19 cellular contexts compared by ENCODE assay signal in the genomic region with DNA sequence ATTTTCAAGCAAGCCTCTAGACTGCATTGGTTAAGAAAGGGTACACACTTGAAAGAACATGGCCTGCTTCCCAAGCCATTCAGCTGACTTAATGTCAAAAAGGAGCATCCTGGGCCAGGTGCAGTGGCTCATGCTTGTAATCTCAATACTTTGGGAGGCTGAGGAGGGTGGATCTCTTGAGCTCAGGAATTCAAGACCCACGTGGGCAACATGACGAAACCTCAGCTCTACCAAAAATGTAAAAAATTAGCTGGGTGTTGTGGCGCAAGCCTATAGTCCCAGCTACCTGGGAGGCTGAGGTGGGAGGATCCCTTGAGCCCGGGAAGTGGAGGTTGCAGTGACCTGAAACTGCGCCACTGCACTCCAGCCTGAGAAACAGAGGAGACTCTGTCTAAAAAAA. TPM values are rescaled to one million over a fixed set of nuclear protein-coding genes. Genes with fewer than 3 reads are reported as not detected.
DNase-seq lines count a peak whose midpoint lies in the region; ATAC-seq, FAIRE-seq and TF ChIP-seq lines count a peak whose summit lies in the region.
"Had no signal": no experiment of that assay in that cellular context is flagged by ENCODE, and none has a peak within 500 bp of the region (broad histone marks: within the 10 kb centered on the region; RNA-seq: fewer than 3 reads in every experiment).

No MANE protein-coding gene starts in this region.

- TF ChIP-seq EP300 in HepG2 (IDR thresholded peaks at IDR 0.05; ENCODE audit: low read depth in 2 of 2, low read length in 2 of 2) (no peak), HepG2 (CRISPR knock-in tag; IDR thresholded peaks at IDR 0.05; ENCODE audit: borderline replicate concordance) (no peak)

- no peaks in the 10 kb centered on the region for H3K4me1 Mint-ChIP-seq in CD4-positive, alpha-beta memory T cell
- H3K4me1 Mint-ChIP-seq: CD4-positive, CD25-positive, alpha-beta regulatory T cell had no signal

- TF ChIP-seq CTCF in HepG2 (CRISPR knock-in tag; IDR thresholded peaks at IDR 0.05), result no peak
- no peak for TF ChIP-seq CTCF in right lobe of liver (IDR thresholded peaks at IDR 0.05)
- no peak for TF ChIP-seq CTCF in osteoblast (IDR thresholded peaks at IDR 0.05; ENCODE audit: extremely low read depth, low read depth, low read length)

- DNase-seq in HepG2 (ENCODE audit: low spot score), result no peak
- DNase-seq in right lobe of liver, result no peak
- DNase-seq in NCI-H226, result peak; percentile 69
- no peak for DNase-seq in osteoblast (ENCODE audit: insufficient read length, low spot score, missing footprints)
- DNase-seq in HuH-7.5 (ENCODE audit: low spot score), result no peak
- DNase-seq in CD4-positive, alpha-beta memory T cell, result no peak
- no peak for DNase-seq in cerebellar nuclear complex (lab: John Stamatoyannopoulos, UW)
- DNase-seq: ACHN; BE2C; C1 segment of cervical spinal cord; Calu3; CD4-positive, CD25-positive, alpha-beta regulatory T cell; DMS79 treated with DMSO at 0.1 percent for 48 hours; EL; HCEC 1CT; KG1 had no signal

- H3K9me3 Mint-ChIP-seq in CD4-positive, alpha-beta memory T cell, result peaks cover 4 to 25% (median 18%) of the 10 kb centered on the region in 8 donors

- H3K9me3 ChIP-seq in HepG2 (ENCODE audit: low read length) (no peaks in the 10 kb centered on the region), right lobe of liver (peaks cover 0 to 6% (median 0%) of the 10 kb centered on the region in 4 donors), osteoblast (ENCODE audit: low read depth, low read length) (peaks cover 2% of the 10 kb centered on the region)
- peaks cover 0 to 2% of the 10 kb centered on the region in 2 donors for H3K9me3 ChIP-seq in CD4-positive, alpha-beta memory T cell (ENCODE audit: control insufficient read depth in 1 of 2, low read length in 2 of 2)

- FAIRE-seq in HepG2 (lab: Jason Lieb, UNC), result no peak
- FAIRE-seq: A204.1, GM12878 had no signal

- POLR2A ChIA-PET in HepG2 (lab: Yijun Ruan, JAX), result no interaction called here
- POLR2A ChIA-PET in CD4-positive, alpha-beta memory T cell (lab: Charles Lee; ENCODE audit: partially characterized antibody), result no interaction called here

- no peak for TF ChIP-seq RAD21 in HepG2 (CRISPR knock-in tag; IDR thresholded peaks at IDR 0.05)

- TF ChIP-seq POLR2A in HepG2 (IDR thresholded peaks at IDR 0.05; ENCODE audit: insufficient read depth in 1 of 2, low read depth in 2 of 2, low read length in 2 of 2) (no peak), right lobe of liver (IDR thresholded peaks at IDR 0.05) (no peak)

- H3K4me1 ChIP-seq in HepG2 (ENCODE audit: insufficient read depth, low read length), result peaks cover 18% of the 10 kb centered on the region
- no peaks in the 10 kb centered on the region for H3K4me1 ChIP-seq in right lobe of liver
- H3K4me1 ChIP-seq in osteoblast (ENCODE audit: insufficient read depth, low read length), result peaks cover 47% of the 10 kb centered on the region
- no peaks in the 10 kb centered on the region for H3K4me1 ChIP-seq in CD4-positive, alpha-beta memory T cell (ENCODE audit: insufficient read depth, low read length)

- H3K36me3 Mint-ChIP-seq in CD4-positive, alpha-beta memory T cell, result no peaks in the 10 kb centered on the region
- H3K36me3 Mint-ChIP-seq: CD4-positive, CD25-positive, alpha-beta regulatory T cell had no signal

- no peak overlapping the region for H3K4me3 ChIP-seq in HepG2 (replicated peaks in 1 of 3; ENCODE audit: insufficient read depth in 1 of 3, low read depth in 2 of 3, low read length in 3 of 3)
- no peak overlapping the region for H3K4me3 ChIP-seq in right lobe of liver
- no peak overlapping the region for H3K4me3 ChIP-seq in osteoblast (ENCODE audit: insufficient read depth, low read length)
- H3K4me3 ChIP-seq in CD4-positive, alpha-beta memory T cell (ENCODE audit: low read length in 2 of 2), result no peak overlapping the region
- H3K4me3 ChIP-seq: GM12878 had no signal

- no TSS peak for BruUV-seq in HepG2 (replicated peaks; lab: Mats Ljungman, UMichigan)

- CTCF ChIA-PET in HepG2 (lab: Yijun Ruan, JAX; ENCODE audit: low intra/inter-chr PET ratio, low total read pairs), result no interaction called here
- CTCF ChIA-PET in CD4-positive, alpha-beta memory T cell (lab: Charles Lee; ENCODE audit: partially characterized antibody), result no interaction called here

- ATAC-seq in HepG2 (no peak), right lobe of liver (no peak)
- ATAC-seq: GM12878 had no signal

- in situ Hi-C loops in HepG2 (cut with HindIII; ENCODE audit: extremely low pct_ligation_motif_present, low pct_unique_long_range_greater_than_20kb), result no loop called here

- H3K27me3 Mint-ChIP-seq in CD4-positive, alpha-beta memory T cell, result peaks cover 3 to 9% of the 10 kb centered on the region in 2 donors

- H2AFZ ChIP-seq in HepG2 (ENCODE audit: low read length) (no peak overlapping the region), osteoblast (ENCODE audit: low read length) (no peak overlapping the region)

- H3K79me2 ChIP-seq in HepG2 (ENCODE audit: insufficient read depth, low read length) (no peaks in the 10 kb centered on the region), osteoblast (ENCODE audit: insufficient read depth, low read length) (no peaks in the 10 kb centered on the region)

- H3K4me2 ChIP-seq in HepG2 (ENCODE audit: low read depth, low read length) (no peak overlapping the region), osteoblast (ENCODE audit: insufficient read depth, low read length) (no peak overlapping the region)

- H3K27ac Mint-ChIP-seq in CD4-positive, alpha-beta memory T cell, result no peak overlapping the region
- H3K27ac Mint-ChIP-seq: CD4-positive, CD25-positive, alpha-beta regulatory T cell had no signal

- H3K27ac ChIP-seq in HepG2 (ENCODE audit: extremely low read length, insufficient read depth, low read length), result no peak overlapping the region
- no peak overlapping the region for H3K27ac ChIP-seq in right lobe of liver
- H3K27ac ChIP-seq in osteoblast (ENCODE audit: low read depth, low read length), result peak overlapping the region; percentile 72
- no peak overlapping the region for H3K27ac ChIP-seq in CD4-positive, alpha-beta memory T cell (ENCODE audit: low read depth, low read length)
- H3K27ac ChIP-seq: HL-60 had no signal

- H3K9ac ChIP-seq in HepG2 (ENCODE audit: insufficient read depth, low read depth, low read length), result no peak overlapping the region

- no peaks in the 10 kb centered on the region for H4K20me1 ChIP-seq in HepG2 (ENCODE audit: insufficient read depth, low read length)
- no peaks in the 10 kb centered on the region for H4K20me1 ChIP-seq in osteoblast (ENCODE audit: insufficient read depth, low read length)

- H3K36me3 ChIP-seq in HepG2 (replicated peaks in 1 of 2; ENCODE audit: control insufficient read depth in 1 of 2, insufficient read depth in 2 of 2, low read length in 2 of 2) (no peaks in the 10 kb centered on the region), right lobe of liver (no peaks in the 10 kb centered on the region), osteoblast (ENCODE audit: insufficient read depth, low read length) (no peaks in the 10 kb centered on the region)
- H3K36me3 ChIP-seq in CD4-positive, alpha-beta memory T cell (ENCODE audit: insufficient read depth, low read length), result no peaks in the 10 kb centered on the region
- H3K36me3 ChIP-seq: BE2C had no signal

- 79% methylated on average over 5 of the region's 5 CpGs for WGBS in HepG2 (ENCODE audit: low lambda C conversion rate)
- 89% methylated on average over 2 of the region's 5 CpGs for WGBS in right lobe of liver (ENCODE audit: insufficient coverage, low coverage, low lambda C conversion rate, missing lambda C conversion rate)

- intact Hi-C loops in HepG2 (cut with micrococcal nuclease; ENCODE audit: unreplicated experiment), result no loop called here
- intact Hi-C loops in right lobe of liver (cut with DNase I), result no loop called here
- intact Hi-C loops in CD4-positive, alpha-beta memory T cell (cut with micrococcal nuclease), result no loop called here

- H3K27me3 ChIP-seq in HepG2 (ENCODE audit: control insufficient read depth in 1 of 2, insufficient read depth in 2 of 2, low read length in 2 of 2) (no peaks in the 10 kb centered on the region), right lobe of liver (no peaks in the 10 kb centered on the region), osteoblast (ENCODE audit: insufficient read depth, low read length) (no peaks in the 10 kb centered on the region)
- H3K27me3 ChIP-seq in CD4-positive, alpha-beta memory T cell (ENCODE audit: insufficient read depth, low read length), result no peaks in the 10 kb centered on the region
- H3K27me3 ChIP-seq: BE2C had no signal

- no peak overlapping the region for H3K4me3 Mint-ChIP-seq in CD4-positive, alpha-beta memory T cell
- H3K4me3 Mint-ChIP-seq: CD4-positive, CD25-positive, alpha-beta regulatory T cell had no signal

TF ChIP-seq in HepG2, 621 proteins besides CTCF, POLR2A, EP300 and RAD21 (continues in another document):
- no peak for TF ChIP-seq ZNF776 (CRISPR knock-in tag; IDR thresholded peaks at IDR 0.05)
- TF ChIP-seq CBX2 (IDR thresholded peaks at IDR 0.05; ENCODE audit: low read depth, low read length), result no peak
- TF ChIP-seq CBX2 (CRISPR knock-in tag; IDR thresholded peaks at IDR 0.05; ENCODE audit: low read depth), result no peak

RNA-seq across cellular contexts. Expression of gene NT5E, which starts 26.9 kb away (rescaled TPM):
- total RNA-seq in HepG2 (2016; rRNA removed; fragmentation: Illumina TruSeq; extraction: Trizol) (6.4 and 9.5 TPM in 2 replicates), right lobe of liver (10 to 100 TPM; 19.3 to 31.8 (median 25.8) TPM), osteoblast (219 and 280 TPM in 2 replicates)
- 2.7 and 3.2 TPM in 2 replicates for total RNA-seq in HepG2 (2016; cell fraction: cytosol; rRNA removed; fragmentation: Illumina TruSeq; extraction: Trizol; ENCODE audit: low read depth)
- total RNA-seq in HepG2 (2016; cell fraction: insoluble cytoplasmic fraction; rRNA removed; fragmentation: Illumina TruSeq; extraction: Trizol), result 6.5 and 9.4 TPM in 2 replicates
- total RNA-seq in HepG2 (2016; cell fraction: membrane; rRNA removed; fragmentation: Illumina TruSeq; extraction: Trizol), result 4.5 and 4.6 TPM in 2 replicates
- total RNA-seq in HepG2 (2016; cell fraction: nucleus; rRNA removed; fragmentation: Illumina TruSeq; extraction: Trizol), result 11.7 and 12.4 TPM in 2 replicates
- 33.0 and 40.6 TPM in 2 replicates for polyA plus RNA-seq in HepG2 (2011; rRNA removed)
- polyA plus RNA-seq in HepG2 (2011; cell fraction: cytosol; rRNA removed), result 28.1 and 33.2 TPM in 2 replicates
- polyA plus RNA-seq in HepG2 (2011; cell fraction: nucleus; rRNA removed), result 38.4 and 39.5 TPM in 2 replicates
- 41.1 and 41.9 TPM in 2 replicates for polyA plus RNA-seq in HepG2 (2012)
- 1.8 and 3.1 TPM in 2 replicates for polyA plus RNA-seq in HepG2 (2016; cell fraction: cytosol; fragmentation: Illumina TruSeq; extraction: Trizol; ENCODE audit: low read depth)
- polyA plus RNA-seq in HepG2 (2016; cell fraction: insoluble cytoplasmic fraction; fragmentation: Illumina TruSeq; extraction: Trizol; ENCODE audit: low read depth), result 5.9 and 6.0 TPM in 2 replicates
- polyA plus RNA-seq in HepG2 (2016; cell fraction: membrane; fragmentation: Illumina TruSeq; extraction: Trizol; ENCODE audit: low read depth), result 3.5 and 3.7 TPM in 2 replicates
- 12.7 and 12.8 TPM in 2 replicates for polyA plus RNA-seq in HepG2 (2016; cell fraction: nucleus; fragmentation: Illumina TruSeq; extraction: Trizol; ENCODE audit: insufficient read depth, low read depth)
- 4.8 and 51.2 TPM in 2 replicates for polyA minus RNA-seq in HepG2 (2011; rRNA and poly(A)+ RNA removed; ENCODE audit: low replicate concordance)
- 40.8 and 61.8 TPM in 2 replicates for polyA minus RNA-seq in HepG2 (2011; cell fraction: cytosol; rRNA and poly(A)+ RNA removed)
- 27.0 and 35.1 TPM in 2 replicates for polyA minus RNA-seq in HepG2 (2011; cell fraction: nucleus; rRNA and poly(A)+ RNA removed)
- 1 to 10 TPM; 3.3 TPM for total RNA-seq in CD4-positive, alpha-beta memory T cell
- polyA plus RNA-seq in CD4-positive, alpha-beta memory T cell, result 10 to 100 TPM; 14.9 to 15.8 TPM
